Comparison of ENCODE assay signal across 21 cellular contexts in the genomic region with DNA sequence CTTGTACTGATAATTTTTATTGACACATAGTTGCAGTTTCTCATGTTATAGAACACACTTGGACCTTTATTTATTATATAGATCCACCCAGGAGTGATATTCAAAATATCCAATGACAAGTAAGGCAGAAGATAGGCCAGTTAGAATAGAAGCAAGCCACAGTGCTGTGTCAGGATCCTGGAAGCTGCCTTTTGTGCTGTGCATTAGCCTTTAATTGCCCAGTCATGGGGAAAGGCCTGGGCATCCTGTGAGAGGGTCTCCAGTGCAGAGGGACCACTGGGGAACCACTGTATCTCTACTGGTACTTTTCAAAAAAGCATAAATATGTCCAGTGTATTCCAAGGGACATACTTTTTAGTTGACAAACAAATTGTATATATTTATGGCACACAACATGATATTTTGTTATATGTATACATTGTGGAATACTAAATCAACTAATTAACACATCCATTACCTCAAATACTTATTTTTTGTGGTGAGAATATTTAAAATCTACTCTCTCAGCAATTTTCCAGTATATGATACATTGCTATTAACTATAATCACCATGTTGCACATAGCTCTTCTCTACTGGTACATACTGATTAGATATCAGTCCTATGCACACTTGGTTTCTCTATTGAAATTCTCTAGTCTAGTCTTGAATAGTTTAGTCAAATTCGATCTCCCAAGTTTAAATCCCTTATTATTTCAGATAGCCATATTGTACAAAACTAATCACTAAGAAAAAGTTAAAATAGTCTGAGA.
"Had no signal": no experiment of that assay in that cellular context is flagged by ENCODE, and none has a peak within 500 bp of the region (broad histone marks: within the 10 kb centered on the region; RNA-seq: fewer than 3 reads in every experiment).

No MANE protein-coding gene starts in this region.

- ATAC-seq: left colon; left lung; lower lobe of right lung; naive thymus-derived CD8-positive, alpha-beta T cell; right lobe of liver; stimulated activated memory B cell treated with anti-CD40 and anti-IgM and Interleukin-4, amounts not matched to agents 10 μg/mL and 1 μg/mL and 100 μg/mL, for 72 hours; stimulated activated naive CD8-positive, alpha-beta T cell treated with anti-CD3 and anti-CD28 coated beads, Interleukin-15, amount 100 ng/mL, for 72 hours had no signal

- DNase-seq: hypothalamus; immature natural killer cell; kidney; left colon; left lung; lower lobe of right lung; mammary epithelial cell; mesenchymal stem cell; naive thymus-derived CD8-positive, alpha-beta T cell; ovary; posterior cingulate gyrus; right lobe of liver; stimulated activated CD4-positive, alpha-beta T cell treated with anti-CD3 and anti-CD28 coated beads, Interleukin-1b, Interleukin-23, amount 100 ng/mL, for 48 hours; stimulated activated CD4-positive, alpha-beta T cell treated with anti-CD3 and anti-CD28 coated beads, Interleukin-2, amount 100 ng/mL, for 48 hours; stimulated activated CD4-positive, alpha-beta T cell treated with anti-CD3 and anti-CD28 coated beads, Interleukin-4, amount 100 ng/mL, for 4 hours; stimulated activated CD8-positive, alpha-beta memory T cell treated with anti-CD3 and anti-CD28 coated beads, Interleukin-4, amount 100 ng/mL, for 48 hours; stimulated activated naive CD4-positive, alpha-beta T cell treated with Interleukin-2 at 50 U/mL for 16 hours; stimulated activated naive CD8-positive, alpha-beta T cell treated with anti-CD3 and anti-CD28 coated beads, Interleukin-15, amount 100 ng/mL, for 72 hours; substantia nigra; uterus had no signal
